ENCODE assay signal across 2 cellular contexts in genomic region chr3:8473029-8473428, GRCh38.
TF ChIP-seq lines count a peak whose summit lies in the region.

No MANE protein-coding gene starts in this region.

TF ChIP-seq in SK-N-SH treated with all-trans-retinoic acid at 6 μM for 48 hours, 23 proteins besides CTCF, POLR2A, EP300 and RAD21:
- TF ChIP-seq, protein P1, sequence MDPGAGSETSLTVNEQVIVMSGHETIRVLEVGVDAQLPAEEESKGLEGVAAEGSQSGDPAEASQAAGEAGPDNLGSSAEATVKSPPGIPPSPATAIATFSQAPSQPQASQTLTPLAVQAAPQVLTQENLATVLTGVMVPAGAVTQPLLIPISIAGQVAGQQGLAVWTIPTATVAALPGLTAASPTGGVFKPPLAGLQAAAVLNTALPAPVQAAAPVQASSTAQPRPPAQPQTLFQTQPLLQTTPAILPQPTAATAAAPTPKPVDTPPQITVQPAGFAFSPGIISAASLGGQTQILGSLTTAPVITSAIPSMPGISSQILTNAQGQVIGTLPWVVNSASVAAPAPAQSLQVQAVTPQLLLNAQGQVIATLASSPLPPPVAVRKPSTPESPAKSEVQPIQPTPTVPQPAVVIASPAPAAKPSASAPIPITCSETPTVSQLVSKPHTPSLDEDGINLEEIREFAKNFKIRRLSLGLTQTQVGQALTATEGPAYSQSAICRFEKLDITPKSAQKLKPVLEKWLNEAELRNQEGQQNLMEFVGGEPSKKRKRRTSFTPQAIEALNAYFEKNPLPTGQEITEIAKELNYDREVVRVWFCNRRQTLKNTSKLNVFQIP (CRISPR knock-in tag; IDR thresholded peaks at IDR 0.05; ENCODE audit: borderline replicate concordance, low read depth) = no peak
- TF ChIP-seq ZFP3 (CRISPR knock-in tag; IDR thresholded peaks at IDR 0.05) = peak; percentile 86

TF ChIP-seq in SK-N-SH, 30 proteins besides CTCF, POLR2A, EP300 and RAD21 (continued from another document):
- TF ChIP-seq MAX (IDR thresholded peaks at IDR 0.05; ENCODE audit: low read depth) (no peak), MXI1 (IDR thresholded peaks at IDR 0.05; ENCODE audit: low read depth, low read length) (no peak), FOXJ3 (CRISPR knock-in tag; IDR thresholded peaks at IDR 0.05) (no peak), SMC3 (IDR thresholded peaks at IDR 0.05; ENCODE audit: low read depth, low read length) (no peak), IRF3 (IDR thresholded peaks at IDR 0.05; ENCODE audit: low read depth, low read length) (no peak), PBX3 (IDR thresholded peaks at IDR 0.05) (no peak)
- TF ChIP-seq, protein P2, sequence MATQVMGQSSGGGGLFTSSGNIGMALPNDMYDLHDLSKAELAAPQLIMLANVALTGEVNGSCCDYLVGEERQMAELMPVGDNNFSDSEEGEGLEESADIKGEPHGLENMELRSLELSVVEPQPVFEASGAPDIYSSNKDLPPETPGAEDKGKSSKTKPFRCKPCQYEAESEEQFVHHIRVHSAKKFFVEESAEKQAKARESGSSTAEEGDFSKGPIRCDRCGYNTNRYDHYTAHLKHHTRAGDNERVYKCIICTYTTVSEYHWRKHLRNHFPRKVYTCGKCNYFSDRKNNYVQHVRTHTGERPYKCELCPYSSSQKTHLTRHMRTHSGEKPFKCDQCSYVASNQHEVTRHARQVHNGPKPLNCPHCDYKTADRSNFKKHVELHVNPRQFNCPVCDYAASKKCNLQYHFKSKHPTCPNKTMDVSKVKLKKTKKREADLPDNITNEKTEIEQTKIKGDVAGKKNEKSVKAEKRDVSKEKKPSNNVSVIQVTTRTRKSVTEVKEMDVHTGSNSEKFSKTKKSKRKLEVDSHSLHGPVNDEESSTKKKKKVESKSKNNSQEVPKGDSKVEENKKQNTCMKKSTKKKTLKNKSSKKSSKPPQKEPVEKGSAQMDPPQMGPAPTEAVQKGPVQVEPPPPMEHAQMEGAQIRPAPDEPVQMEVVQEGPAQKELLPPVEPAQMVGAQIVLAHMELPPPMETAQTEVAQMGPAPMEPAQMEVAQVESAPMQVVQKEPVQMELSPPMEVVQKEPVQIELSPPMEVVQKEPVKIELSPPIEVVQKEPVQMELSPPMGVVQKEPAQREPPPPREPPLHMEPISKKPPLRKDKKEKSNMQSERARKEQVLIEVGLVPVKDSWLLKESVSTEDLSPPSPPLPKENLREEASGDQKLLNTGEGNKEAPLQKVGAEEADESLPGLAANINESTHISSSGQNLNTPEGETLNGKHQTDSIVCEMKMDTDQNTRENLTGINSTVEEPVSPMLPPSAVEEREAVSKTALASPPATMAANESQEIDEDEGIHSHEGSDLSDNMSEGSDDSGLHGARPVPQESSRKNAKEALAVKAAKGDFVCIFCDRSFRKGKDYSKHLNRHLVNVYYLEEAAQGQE (IDR thresholded peaks at IDR 0.05; ENCODE audit: low read depth, low read length) = no peak
TF ChIP-seq in SK-N-SH: peak in this region for 0.
